1 cellular context compared by ENCODE assay signal in the genomic region with DNA sequence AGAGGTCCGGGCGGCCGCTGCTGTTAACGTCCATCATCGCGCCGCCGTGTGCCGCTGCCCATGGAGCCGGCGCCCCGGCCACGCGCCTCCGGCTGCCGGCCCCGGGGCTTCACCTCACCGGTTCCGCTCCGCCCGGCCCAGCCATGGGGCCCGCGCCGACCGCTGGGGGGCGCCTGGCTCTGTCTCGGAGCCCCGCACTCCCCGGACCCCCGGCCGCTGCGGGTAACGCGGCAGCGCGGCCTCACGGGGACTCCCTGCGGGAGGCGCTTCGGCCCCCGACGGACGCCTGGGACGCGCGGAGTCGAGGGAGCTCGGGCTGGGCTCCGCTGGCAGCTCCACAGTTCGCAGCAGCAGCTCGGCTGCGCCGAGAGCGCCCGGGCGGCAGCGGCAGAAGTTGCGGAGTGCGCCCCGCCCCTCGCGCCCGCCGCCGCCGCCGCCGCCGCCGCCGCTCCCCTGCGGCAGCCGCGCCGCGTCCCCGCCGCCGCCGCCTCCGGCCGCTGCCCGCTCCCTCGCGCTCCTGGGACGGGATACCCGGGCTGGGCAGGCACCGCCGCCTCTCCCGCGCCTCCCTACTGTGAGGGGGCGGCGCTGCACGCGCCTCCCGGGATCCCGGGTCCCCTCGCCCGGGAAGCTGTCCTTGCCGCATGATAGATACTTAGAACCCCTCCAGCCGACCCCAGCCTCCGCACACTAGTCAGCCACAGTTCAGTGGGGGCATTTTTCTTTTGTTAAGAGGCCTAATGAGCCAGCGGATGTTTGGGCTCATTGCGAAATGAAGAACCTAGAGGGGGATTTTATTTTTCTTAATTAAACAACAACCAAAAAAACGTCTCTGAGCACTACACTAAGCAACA.
TF ChIP-seq lines count a peak whose summit lies in the region.

A gene (minus strand): TSS at position 405 of the 854 bp plus-strand sequence. CDS start 368 bp downstream, at position 37.

TF ChIP-seq in IMR-90, 13 proteins besides CTCF, POLR2A, EP300 and RAD21:
- TF ChIP-seq CHD1 (IDR thresholded peaks at IDR 0.05; ENCODE audit: low read depth, low read length), result no peak
- no peak for TF ChIP-seq RFX5 (IDR thresholded peaks at IDR 0.05; ENCODE audit: low read depth, low read length)
- TF ChIP-seq CEBPB (IDR thresholded peaks at IDR 0.05; ENCODE audit: low read depth, low read length), result peak; percentile 56; the same call in 1 of the 2 replicates
- peak; percentile 30; the same call in 1 of the 2 replicates for TF ChIP-seq MAZ (IDR thresholded peaks at IDR 0.05; ENCODE audit: borderline replicate concordance, low read depth, low read length)
- TF ChIP-seq, protein P1, sequence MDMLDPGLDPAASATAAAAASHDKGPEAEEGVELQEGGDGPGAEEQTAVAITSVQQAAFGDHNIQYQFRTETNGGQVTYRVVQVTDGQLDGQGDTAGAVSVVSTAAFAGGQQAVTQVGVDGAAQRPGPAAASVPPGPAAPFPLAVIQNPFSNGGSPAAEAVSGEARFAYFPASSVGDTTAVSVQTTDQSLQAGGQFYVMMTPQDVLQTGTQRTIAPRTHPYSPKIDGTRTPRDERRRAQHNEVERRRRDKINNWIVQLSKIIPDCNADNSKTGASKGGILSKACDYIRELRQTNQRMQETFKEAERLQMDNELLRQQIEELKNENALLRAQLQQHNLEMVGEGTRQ (IDR thresholded peaks at IDR 0.05; ENCODE audit: low read depth, low read length), result no peak
- no peak for TF ChIP-seq BHLHE40 (IDR thresholded peaks at IDR 0.05; ENCODE audit: low read depth, low read length)
- no peak for TF ChIP-seq FOS (IDR thresholded peaks at IDR 0.05; ENCODE audit: low read depth, low read length)
- TF ChIP-seq NFE2L2 (IDR thresholded peaks at IDR 0.05; ENCODE audit: low read depth, low read length), result no peak
- TF ChIP-seq MAFK (IDR thresholded peaks at IDR 0.05; ENCODE audit: low read depth, low read length), result no peak
- TF ChIP-seq, protein P2, sequence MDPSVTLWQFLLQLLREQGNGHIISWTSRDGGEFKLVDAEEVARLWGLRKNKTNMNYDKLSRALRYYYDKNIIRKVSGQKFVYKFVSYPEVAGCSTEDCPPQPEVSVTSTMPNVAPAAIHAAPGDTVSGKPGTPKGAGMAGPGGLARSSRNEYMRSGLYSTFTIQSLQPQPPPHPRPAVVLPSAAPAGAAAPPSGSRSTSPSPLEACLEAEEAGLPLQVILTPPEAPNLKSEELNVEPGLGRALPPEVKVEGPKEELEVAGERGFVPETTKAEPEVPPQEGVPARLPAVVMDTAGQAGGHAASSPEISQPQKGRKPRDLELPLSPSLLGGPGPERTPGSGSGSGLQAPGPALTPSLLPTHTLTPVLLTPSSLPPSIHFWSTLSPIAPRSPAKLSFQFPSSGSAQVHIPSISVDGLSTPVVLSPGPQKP (IDR thresholded peaks at IDR 0.05; ENCODE audit: borderline replicate concordance, low read depth, low read length), result no peak
- no peak for TF ChIP-seq MXI1 (IDR thresholded peaks at IDR 0.05; ENCODE audit: borderline replicate concordance, low read depth, low read length)
- no peak for TF ChIP-seq SMC3 (IDR thresholded peaks at IDR 0.05; ENCODE audit: low read depth, low read length)
- no peak for TF ChIP-seq RCOR1 (IDR thresholded peaks at IDR 0.05; ENCODE audit: insufficient replicate concordance, low read length)
